28 cellular contexts compared by ENCODE assay signal in genomic region chr12:12590961-12591360, GRCh38.
"Had no signal": no experiment of that assay in that cellular context is flagged by ENCODE, and none has a peak within 500 bp of the region (broad histone marks: within the 10 kb centered on the region; RNA-seq: fewer than 3 reads in every experiment).

No MANE protein-coding gene starts in this region.

- H3K9me3 ChIP-seq: left lung, lower lobe of right lung, pancreas, prostate gland, suprapubic skin, thoracic aorta, tibial artery, uterus had no signal

- H3K36me3 ChIP-seq: left lung, lower lobe of right lung, pancreas, prostate gland, suprapubic skin, thoracic aorta, tibial artery, uterus had no signal

- H3K27ac Mint-ChIP-seq: immature natural killer cell; nephron; stimulated activated effector memory CD8-positive, alpha-beta T cell treated with anti-CD3 and anti-CD28 coated beads, Interleukin-12 subunit alpha, Interleukin-12 subunit beta, amount 100 ng/mL, for 72 hours; stimulated activated naive CD8-positive, alpha-beta T cell treated with anti-CD3 and anti-CD28 coated beads, Interleukin-15, Interleukin-2, amounts not matched to agents 100 ng/mL and 50 ng/mL, for 24 hours; type B pancreatic cell had no signal

- H3K4me1 ChIP-seq: left lung, lower lobe of right lung, tibial artery, uterus had no signal

- H3K4me3 ChIP-seq: left lung, lower lobe of right lung, pancreas, prostate gland, skin epidermis, suprapubic skin, thoracic aorta, tibial artery, uterus had no signal

- H3K4me1 Mint-ChIP-seq: immature natural killer cell, nephron, neural crest cell had no signal

- H3K9me3 Mint-ChIP-seq: nephron; stimulated activated naive CD8-positive, alpha-beta T cell treated with anti-CD3 and anti-CD28 coated beads, Interleukin-15, Interleukin-2, amounts not matched to agents 100 ng/mL and 50 ng/mL, for 24 hours had no signal

- DNase-seq: hypothalamus; immature natural killer cell; kidney; left colon; left lung; lower lobe of right lung; mammary epithelial cell; mesenchymal stem cell; naive thymus-derived CD8-positive, alpha-beta T cell; nucleus accumbens; pancreas; posterior cingulate gyrus; retina; right cardiac atrium; stimulated activated CD4-positive, alpha-beta T cell treated with anti-CD3 and anti-CD28 coated beads, Interleukin-4, amount 100 ng/mL, for 24 hours; stimulated activated naive CD4-positive, alpha-beta T cell; tibial artery; uterus had no signal

- ATAC-seq: left colon; left lung; lower lobe of right lung; naive thymus-derived CD8-positive, alpha-beta T cell; pancreas; right cardiac atrium; sciatic nerve; stimulated activated effector memory CD8-positive, alpha-beta T cell treated with anti-CD3 and anti-CD28 coated beads, Interleukin-12 subunit alpha, Interleukin-12 subunit beta, amount 100 ng/mL, for 72 hours had no signal

- H3K27ac ChIP-seq: left lung, lower lobe of right lung, pancreas, prostate gland, skin epidermis, suprapubic skin, thoracic aorta, tibial artery, uterus had no signal

- H3K4me3 Mint-ChIP-seq: immature natural killer cell; naive thymus-derived CD8-positive, alpha-beta T cell; nephron; neural crest cell; stimulated activated effector memory CD8-positive, alpha-beta T cell treated with anti-CD3 and anti-CD28 coated beads, Interleukin-12 subunit alpha, Interleukin-12 subunit beta, amount 100 ng/mL, for 72 hours; stimulated activated naive CD8-positive, alpha-beta T cell treated with anti-CD3 and anti-CD28 coated beads, Interleukin-15, Interleukin-2, amounts not matched to agents 100 ng/mL and 50 ng/mL, for 24 hours; type B pancreatic cell had no signal

- H3K36me3 Mint-ChIP-seq: immature natural killer cell; naive thymus-derived CD8-positive, alpha-beta T cell had no signal

- H3K27me3 ChIP-seq: left lung, pancreas, suprapubic skin, tibial artery, uterus had no signal
